Comparison of ENCODE assay signal across 12 cellular contexts in genomic region chr16:71885261-71885650, GRCh38. TPM values are rescaled to one million over a fixed set of nuclear protein-coding genes. Genes with fewer than 3 reads are reported as not detected.
DNase-seq lines count a peak whose midpoint lies in the region; ATAC-seq and TF ChIP-seq lines count a peak whose summit lies in the region.
"Had no signal": no experiment of that assay in that cellular context is flagged by ENCODE, and none has a peak within 500 bp of the region (broad histone marks: within the 10 kb centered on the region; RNA-seq: fewer than 3 reads in every experiment).

No MANE protein-coding gene starts in this region.

- peaks cover 1% of the 10 kb centered on the region for H3K36me3 Mint-ChIP-seq in IgD-negative memory B cell
- H3K36me3 Mint-ChIP-seq in activated CD4-positive, alpha-beta memory T cell treated with anti-CD3 and anti-CD28 coated beads, Interleukin-2, amount 10 ng/mL, durations not matched to agents 7 days and 5 days (ENCODE audit: low read depth), result peaks cover 13% of the 10 kb centered on the region

- H3K36me3 ChIP-seq in mesendoderm (ENCODE audit: control insufficient read depth, insufficient read depth, low read length), result no peaks in the 10 kb centered on the region
- H3K36me3 ChIP-seq: sigmoid colon had no signal

- DNase-seq in activated CD4-positive, alpha-beta memory T cell treated with anti-CD3 and anti-CD28 coated beads, Interleukin-2, amount 10 ng/mL, durations not matched to agents 7 days and 5 days, result no peak
- DNase-seq in mesendoderm (peak; percentile 84), T-helper 9 cell (no peak)
- no peak for DNase-seq in stimulated activated CD4-positive, alpha-beta T cell treated with anti-CD3 and anti-CD28 coated beads, Interleukin-4, amount 100 ng/mL, for 4 hours
- DNase-seq: DMS79, islet precursor cell, KG1, sigmoid colon had no signal

- TF ChIP-seq CTCF in C4-2B (conservative IDR thresholded peaks at IDR 0.05), result no peak

- no peaks in the 10 kb centered on the region for H3K9me3 Mint-ChIP-seq in IgD-negative memory B cell
- H3K9me3 Mint-ChIP-seq in activated CD4-positive, alpha-beta memory T cell treated with anti-CD3 and anti-CD28 coated beads, Interleukin-2, amount 10 ng/mL, durations not matched to agents 7 days and 5 days, result no peaks in the 10 kb centered on the region

- H3K79me1 ChIP-seq in mesendoderm (ENCODE audit: low read length), result peaks cover 2% of the 10 kb centered on the region

- no peaks in the 10 kb centered on the region for H3K27me3 Mint-ChIP-seq in IgD-negative memory B cell
- peaks cover 5% of the 10 kb centered on the region for H3K27me3 Mint-ChIP-seq in activated CD4-positive, alpha-beta memory T cell treated with anti-CD3 and anti-CD28 coated beads, Interleukin-2, amount 10 ng/mL, durations not matched to agents 7 days and 5 days

- peaks cover 8% of the 10 kb centered on the region for H3K4me1 ChIP-seq in mesendoderm (ENCODE audit: control insufficient read depth, low read depth, low read length)

- no peak overlapping the region for H3K4ac ChIP-seq in mesendoderm (ENCODE audit: low read depth, low read length)

- H2AK5ac ChIP-seq in mesendoderm (ENCODE audit: low read length), result no peak overlapping the region

- no peak overlapping the region for H3K9ac ChIP-seq in mesendoderm (ENCODE audit: low read length)

- H3K23ac ChIP-seq in mesendoderm (ENCODE audit: low read length), result no peak overlapping the region

- H3K27ac Mint-ChIP-seq in IgD-negative memory B cell, result peak overlapping the region; percentile 93 to 99 (median 93)
- H3K27ac Mint-ChIP-seq in activated CD4-positive, alpha-beta memory T cell treated with anti-CD3 and anti-CD28 coated beads, Interleukin-2, amount 10 ng/mL, durations not matched to agents 7 days and 5 days, result peak overlapping the region; percentile 44

- H3K56ac ChIP-seq in mesendoderm (ENCODE audit: low read length), result peak overlapping the region; percentile 70

- H2BK15ac ChIP-seq in mesendoderm (replicated peaks; ENCODE audit: low read depth), result no peak overlapping the region

- H3K4me3 Mint-ChIP-seq in IgD-negative memory B cell, result peak overlapping the region; percentile 93 to 99 (median 96)
- peak overlapping the region; percentile 95 for H3K4me3 Mint-ChIP-seq in activated CD4-positive, alpha-beta memory T cell treated with anti-CD3 and anti-CD28 coated beads, Interleukin-2, amount 10 ng/mL, durations not matched to agents 7 days and 5 days

- CTCF ChIA-PET in activated CD4-positive, alpha-beta memory T cell treated with anti-CD3 and anti-CD28 coated beads, Interleukin-2, amount 10 ng/mL, durations not matched to agents 7 days and 5 days (lab: Charles Lee), result interaction anchor here (1.4 to 6.2 kb wide), 2 partner anchors 9 to 19 kb away, joined by 4 to 97 read pairs; partner anchors contain the start of gene IST1

- no peak overlapping the region for H2BK5ac ChIP-seq in mesendoderm (ENCODE audit: low read length)

- ATAC-seq in HG02981 (IDR thresholded peaks at IDR 0.05; ENCODE audit: unreplicated experiment) (no peak), HG02938 (IDR thresholded peaks at IDR 0.05; ENCODE audit: unreplicated experiment) (no peak)

- WGBS in mesendoderm (ENCODE audit: extremely low coverage, insufficient coverage, low lambda C conversion rate), result no CpG with 5 or more reads among the region's 4 CpGs

- H3K18ac ChIP-seq in mesendoderm (ENCODE audit: low read length), result no peak overlapping the region

- peaks cover 27 to 30% (median 29%) of the 10 kb centered on the region in 3 donors for H3K4me1 Mint-ChIP-seq in IgD-negative memory B cell
- H3K4me1 Mint-ChIP-seq in activated CD4-positive, alpha-beta memory T cell treated with anti-CD3 and anti-CD28 coated beads, Interleukin-2, amount 10 ng/mL, durations not matched to agents 7 days and 5 days, result peaks cover 40% of the 10 kb centered on the region

- no peak overlapping the region for H3K4me3 ChIP-seq in mesendoderm (ENCODE audit: low read length)

- no peak overlapping the region for H4K8ac ChIP-seq in mesendoderm (ENCODE audit: low read depth, low read length)

- no peaks in the 10 kb centered on the region for H3K27me3 ChIP-seq in mesendoderm (ENCODE audit: insufficient read depth, low read length, poor library complexity)
- H3K27me3 ChIP-seq: sigmoid colon had no signal

- H3K4me2 ChIP-seq in mesendoderm (ENCODE audit: low read length), result no peak overlapping the region

- no peak overlapping the region for H4K5ac ChIP-seq in mesendoderm (ENCODE audit: low read length)

- no peak overlapping the region for H2BK120ac ChIP-seq in mesendoderm (ENCODE audit: low read depth, low read length)

- H3K27ac ChIP-seq in C4-2B (peak overlapping the region; percentile 86), mesendoderm (ENCODE audit: low read depth, low read length) (no peak overlapping the region)

- no peaks in the 10 kb centered on the region for H3K79me2 ChIP-seq in mesendoderm (ENCODE audit: control insufficient read depth, insufficient read depth, low read length)

- POLR2A ChIA-PET in activated CD4-positive, alpha-beta memory T cell treated with anti-CD3 and anti-CD28 coated beads, Interleukin-2, amount 10 ng/mL, durations not matched to agents 7 days and 5 days (lab: Charles Lee), result interaction anchor here (8.4 kb wide), 1 partner anchor 10 kb away, joined by 111 read pairs; the partner anchor contains the start of gene IST1

RNA-seq across cellular contexts. Expression of gene ZNF821, which starts 1.3 kb away (rescaled TPM):
- 34.3 TPM for polyA plus RNA-seq in IgD-negative memory B cell
- 10 to 100 TPM; 11.4 to 11.9 TPM for total RNA-seq in activated CD4-positive, alpha-beta memory T cell treated with anti-CD3 and anti-CD28 coated beads, Interleukin-2, amount 10 ng/mL, durations not matched to agents 7 days and 5 days
- polyA plus RNA-seq in mesendoderm (2013, experiment 1 of 2), result 7.0 TPM
- 7.3 TPM for polyA plus RNA-seq in mesendoderm (2013, experiment 2 of 2)

RNA-seq across cellular contexts. Expression of gene IST1, which starts 10.1 kb away (rescaled TPM):
- polyA plus RNA-seq in IgD-negative memory B cell, result 161 TPM
- 100 to 1,000 TPM; 227 to 229 TPM for total RNA-seq in activated CD4-positive, alpha-beta memory T cell treated with anti-CD3 and anti-CD28 coated beads, Interleukin-2, amount 10 ng/mL, durations not matched to agents 7 days and 5 days
- 99.3 TPM for polyA plus RNA-seq in mesendoderm (2013, experiment 1 of 2)
- 99.2 TPM for polyA plus RNA-seq in mesendoderm (2013, experiment 2 of 2)

RNA-seq across cellular contexts. Expression of gene ATXN1L, which starts 39.5 kb away (rescaled TPM):
- 5.4 TPM for polyA plus RNA-seq in IgD-negative memory B cell
- total RNA-seq in activated CD4-positive, alpha-beta memory T cell treated with anti-CD3 and anti-CD28 coated beads, Interleukin-2, amount 10 ng/mL, durations not matched to agents 7 days and 5 days, result 10 to 100 TPM; 23.6 to 24.8 TPM
- 11.1 TPM for polyA plus RNA-seq in mesendoderm (2013, experiment 1 of 2)
- polyA plus RNA-seq in mesendoderm (2013, experiment 2 of 2), result 10.8 TPM
